ENCODE assay signal across 13 cellular contexts in the genomic region with DNA sequence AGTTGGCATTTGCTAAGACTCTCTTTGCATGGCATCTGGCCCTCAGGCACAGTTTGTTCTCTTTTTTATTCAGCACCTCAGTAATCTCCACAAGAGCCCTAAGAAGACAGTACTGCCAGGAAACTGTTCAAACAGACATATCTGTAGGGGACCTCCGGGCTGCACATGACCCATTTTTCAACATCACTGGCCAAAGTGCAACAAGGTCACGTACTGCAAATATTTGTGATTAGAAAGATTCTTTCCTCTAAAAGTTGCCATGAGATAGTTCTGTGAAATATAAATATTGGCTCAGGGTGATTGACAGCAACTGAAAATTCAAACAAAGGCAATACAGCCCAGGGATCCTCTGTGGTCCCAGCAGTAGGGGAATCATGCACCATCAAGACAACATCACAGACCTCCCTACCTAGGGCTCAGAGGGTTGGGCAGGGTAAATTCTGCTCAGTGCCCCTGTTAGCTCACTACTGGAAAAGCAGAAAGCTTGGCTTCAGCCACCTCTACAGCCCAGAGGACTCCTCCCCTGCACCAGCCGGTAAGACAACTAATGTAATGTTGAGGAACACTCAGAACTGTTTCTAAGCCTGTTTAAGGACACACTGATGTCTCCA.
DNase-seq lines count a peak whose midpoint lies in the region; TF ChIP-seq lines count a peak whose summit lies in the region.
"Had no signal": no experiment of that assay in that cellular context is flagged by ENCODE, and none has a peak within 500 bp of the region (broad histone marks: within the 10 kb centered on the region; RNA-seq: fewer than 3 reads in every experiment).

No MANE protein-coding gene starts in this region.

- peaks cover 37% of the 10 kb centered on the region for H3K4me1 Mint-ChIP-seq in progenitor cell of endocrine pancreas (ENCODE audit: low read depth)
- peaks cover 13% of the 10 kb centered on the region for H3K4me1 Mint-ChIP-seq in activated T-helper 1 cell treated with anti-CD3 and anti-CD28 coated beads, Interleukin-12 subunit alpha, Interleukin-12 subunit beta, Interleukin-2, Interleukin-4 antibody, amounts not matched to agents 30 ng/mL and 10 ng/mL and 1 ng/mL, durations not matched to agents 14 hours and 24 hours and 36 hours (ENCODE audit: low read depth)

- TF ChIP-seq CTCF in progenitor cell of endocrine pancreas (IDR thresholded peaks at IDR 0.05; ENCODE audit: unreplicated experiment) (no peak), RWPE1 (conservative IDR thresholded peaks at IDR 0.05; ENCODE audit: low read depth) (no peak)

- no peak overlapping the region for H3K27ac ChIP-seq in RWPE1

- H3K4me3 Mint-ChIP-seq in progenitor cell of endocrine pancreas (ENCODE audit: low read depth): peak overlapping the region; percentile 19
- H3K4me3 Mint-ChIP-seq in activated T-helper 1 cell treated with anti-CD3 and anti-CD28 coated beads, Interleukin-12 subunit alpha, Interleukin-12 subunit beta, Interleukin-2, Interleukin-4 antibody, amounts not matched to agents 30 ng/mL and 10 ng/mL and 1 ng/mL, durations not matched to agents 14 hours and 24 hours and 36 hours: no peak overlapping the region
- H3K4me3 Mint-ChIP-seq: activated B cell treated with CpG ODN at 0.5 μM for 24 hours; activated naive CD8-positive, alpha-beta T cell; CD14-positive monocyte had no signal

- H3K9me3 Mint-ChIP-seq in progenitor cell of endocrine pancreas (ENCODE audit: low read depth): peaks cover 7% of the 10 kb centered on the region
- H3K9me3 Mint-ChIP-seq in activated T-helper 1 cell treated with anti-CD3 and anti-CD28 coated beads, Interleukin-12 subunit alpha, Interleukin-12 subunit beta, Interleukin-2, Interleukin-4 antibody, amounts not matched to agents 30 ng/mL and 10 ng/mL and 1 ng/mL, durations not matched to agents 14 hours and 24 hours and 36 hours: peaks cover 12% of the 10 kb centered on the region

- peaks cover 35% of the 10 kb centered on the region for H3K27me3 Mint-ChIP-seq in progenitor cell of endocrine pancreas
- peaks cover 5% of the 10 kb centered on the region for H3K27me3 Mint-ChIP-seq in activated T-helper 1 cell treated with anti-CD3 and anti-CD28 coated beads, Interleukin-12 subunit alpha, Interleukin-12 subunit beta, Interleukin-2, Interleukin-4 antibody, amounts not matched to agents 30 ng/mL and 10 ng/mL and 1 ng/mL, durations not matched to agents 14 hours and 24 hours and 36 hours (ENCODE audit: insufficient read depth)
- H3K27me3 Mint-ChIP-seq: activated B cell treated with CpG ODN at 0.5 μM for 24 hours; activated naive CD8-positive, alpha-beta T cell had no signal

- POLR2A ChIA-PET in RWPE1 (lab: Yijun Ruan, JAX; ENCODE audit: low non-redundant PET): no interaction called here

- DNase-seq in G401 (ENCODE audit: low spot score) (peak; percentile 71), NCI-H69 (lab: John Stamatoyannopoulos, UW) (peak; percentile 48), germinal center (ENCODE audit: low spot score) (peak; percentile 31), progenitor cell of endocrine pancreas (ENCODE audit: low spot score, unreplicated experiment) (no peak), RWPE1 (ENCODE audit: low spot score) (no peak)
- no peak for DNase-seq in NK-92 treated with Interleukin-12 subunit alpha and Interleukin-12 subunit beta, amount 100 ng/mL, for 24 hours (lab: John Stamatoyannopoulos, UW)
- DNase-seq in activated T-helper 1 cell treated with anti-CD3 and anti-CD28 coated beads, Interleukin-12 subunit alpha, Interleukin-12 subunit beta, Interleukin-2, Interleukin-4 antibody, amounts not matched to agents 30 ng/mL and 10 ng/mL and 1 ng/mL, durations not matched to agents 14 hours and 24 hours and 36 hours (ENCODE audit: low spot score): no peak
- DNase-seq: activated B cell treated with CpG ODN at 0.5 μM for 24 hours; central memory CD4-positive, alpha-beta T cell; NCI-H1694; retina had no signal

- peaks cover 4% of the 10 kb centered on the region for H3K36me3 Mint-ChIP-seq in progenitor cell of endocrine pancreas (ENCODE audit: insufficient read depth)
- H3K36me3 Mint-ChIP-seq in activated T-helper 1 cell treated with anti-CD3 and anti-CD28 coated beads, Interleukin-12 subunit alpha, Interleukin-12 subunit beta, Interleukin-2, Interleukin-4 antibody, amounts not matched to agents 30 ng/mL and 10 ng/mL and 1 ng/mL, durations not matched to agents 14 hours and 24 hours and 36 hours (ENCODE audit: low read depth): peaks cover 2% of the 10 kb centered on the region
- H3K36me3 Mint-ChIP-seq: activated naive CD8-positive, alpha-beta T cell; CD14-positive monocyte had no signal

- CTCF ChIA-PET in RWPE1 (lab: Yijun Ruan, JAX): interaction anchor here (0.5 kb wide), 3 partner anchors 35 to 1110 kb away, joined by 3 read pairs; no protein-coding TSS in a partner anchor

- intact Hi-C loops in activated T-helper 1 cell treated with anti-CD3 and anti-CD28 coated beads, Interleukin-12 subunit alpha, Interleukin-12 subunit beta, Interleukin-2, Interleukin-4 antibody, amounts not matched to agents 30 ng/mL and 10 ng/mL and 1 ng/mL, durations not matched to agents 14 hours and 24 hours and 36 hours (cut with micrococcal nuclease): no loop called here

- in situ Hi-C loops in G401 (cut with HindIII; ENCODE audit: low sequenced_read_pairs): no loop called here

- peak overlapping the region; percentile 29 for H3K27ac Mint-ChIP-seq in progenitor cell of endocrine pancreas
- H3K27ac Mint-ChIP-seq in activated T-helper 1 cell treated with anti-CD3 and anti-CD28 coated beads, Interleukin-12 subunit alpha, Interleukin-12 subunit beta, Interleukin-2, Interleukin-4 antibody, amounts not matched to agents 30 ng/mL and 10 ng/mL and 1 ng/mL, durations not matched to agents 14 hours and 24 hours and 36 hours: no peak overlapping the region
- H3K27ac Mint-ChIP-seq: activated B cell treated with CpG ODN at 0.5 μM for 24 hours; activated naive CD8-positive, alpha-beta T cell had no signal

Comparison
In these comparisons a context has a peak if more than half of its experiments do, and no peak if none do; other contexts are left out.
1. DNase-seq: peak in G401 (single experiment), NCI-H69 (single experiment) and germinal center (single experiment); none in progenitor cell of endocrine pancreas (single experiment), RWPE1 (single experiment), NK-92 treated with Interleukin-12 subunit alpha and Interleukin-12 subunit beta, amount 100 ng/mL, for 24 hours (single experiment) and activated T-helper 1 cell treated with anti-CD3 and anti-CD28 coated beads, Interleukin-12 subunit alpha, Interleukin-12 subunit beta, Interleukin-2, Interleukin-4 antibody, amounts not matched to agents 30 ng/mL and 10 ng/mL and 1 ng/mL, durations not matched to agents 14 hours and 24 hours and 36 hours (single experiment).